ENCODE assay signal across 1 cellular context in genomic region chr17:45111838-45112237, GRCh38.
TF ChIP-seq lines count a peak whose summit lies in the region.

No MANE protein-coding gene starts in this region.

TF ChIP-seq in HCT116, 20 proteins besides CTCF, POLR2A, EP300 and RAD21:
- TF ChIP-seq SRF (IDR thresholded peaks at IDR 0.05; ENCODE audit: low read depth), result no peak
- no peak for TF ChIP-seq CEBPB (IDR thresholded peaks at IDR 0.05; ENCODE audit: low read depth)
- TF ChIP-seq MAX (IDR thresholded peaks at IDR 0.05), result no peak
- no peak for TF ChIP-seq ZFX (IDR thresholded peaks at IDR 0.05)
- no peak for TF ChIP-seq EZH2 (IDR thresholded peaks at IDR 0.05)
- no peak for TF ChIP-seq ELF1 (IDR thresholded peaks at IDR 0.05; ENCODE audit: borderline replicate concordance, low read depth)
- no peak for TF ChIP-seq POLR2AphosphoS5 (IDR thresholded peaks at IDR 0.05; ENCODE audit: low read depth, low read length)
- no peak for TF ChIP-seq ZNF274 (IDR thresholded peaks at IDR 0.05; ENCODE audit: low read depth, low read length)
- TF ChIP-seq SIN3A (IDR thresholded peaks at IDR 0.05; ENCODE audit: low read depth), result no peak
- TF ChIP-seq TCF7L2 (IDR thresholded peaks at IDR 0.05; ENCODE audit: borderline replicate concordance, extremely low read depth, insufficient read depth, insufficient read length), result no peak
- TF ChIP-seq CBX3 (IDR thresholded peaks at IDR 0.05; ENCODE audit: low read depth), result no peak
- TF ChIP-seq EGR1 (IDR thresholded peaks at IDR 0.05; ENCODE audit: low read depth), result no peak
- TF ChIP-seq REST (IDR thresholded peaks at IDR 0.05; ENCODE audit: low read depth), result no peak
